Comparison of ENCODE assay signal across 1 cellular context in the genomic region with DNA sequence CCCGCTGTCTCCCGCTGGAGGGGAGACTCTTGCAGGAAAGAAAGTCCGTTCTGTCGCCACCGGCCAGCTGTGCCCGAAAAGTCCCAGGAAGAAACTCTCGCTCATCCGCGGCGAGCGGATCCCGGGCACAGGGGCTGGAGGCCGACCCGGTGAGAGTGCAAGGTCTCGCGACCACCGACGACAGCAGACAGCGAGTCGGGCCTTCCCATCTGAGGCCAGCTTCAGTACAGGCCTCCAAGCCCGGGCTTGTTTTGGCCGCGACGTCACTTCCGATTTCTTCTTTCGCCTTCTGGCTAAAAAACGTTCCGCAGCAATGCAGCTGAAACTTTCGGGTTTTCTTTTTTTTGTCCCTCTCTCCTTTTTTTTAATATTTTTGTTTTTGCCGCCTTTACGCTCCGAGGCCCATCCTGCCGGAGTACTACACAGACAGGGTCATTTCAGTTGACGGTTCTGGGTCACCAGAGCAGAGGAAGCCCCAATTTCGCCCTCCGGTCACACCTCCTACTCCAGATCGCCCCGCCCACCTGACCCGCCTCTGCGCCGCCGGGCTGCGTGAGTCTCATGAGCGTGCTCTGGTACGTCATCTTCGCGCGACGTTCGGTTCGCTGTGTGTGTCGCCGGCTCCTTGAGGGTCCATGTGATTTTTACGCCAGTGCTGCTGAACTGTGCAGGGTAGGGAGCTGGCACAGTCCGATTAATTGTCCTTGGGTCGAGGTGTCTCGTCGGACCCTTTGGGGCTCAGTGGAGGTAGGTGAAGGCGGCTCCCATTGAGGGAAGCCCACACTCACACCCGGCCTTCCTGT.
TF ChIP-seq lines count a peak whose summit lies in the region.

A gene with protein sequence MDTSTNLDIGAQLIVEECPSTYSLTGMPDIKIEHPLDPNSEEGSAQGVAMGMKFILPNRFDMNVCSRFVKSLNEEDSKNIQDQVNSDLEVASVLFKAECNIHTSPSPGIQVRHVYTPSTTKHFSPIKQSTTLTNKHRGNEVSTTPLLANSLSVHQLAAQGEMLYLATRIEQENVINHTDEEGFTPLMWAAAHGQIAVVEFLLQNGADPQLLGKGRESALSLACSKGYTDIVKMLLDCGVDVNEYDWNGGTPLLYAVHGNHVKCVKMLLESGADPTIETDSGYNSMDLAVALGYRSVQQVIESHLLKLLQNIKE (minus strand): TSS at position 474 of the 803 bp plus-strand sequence. CDS start 2,758 bp downstream, outside the sequence.
A gene with protein sequence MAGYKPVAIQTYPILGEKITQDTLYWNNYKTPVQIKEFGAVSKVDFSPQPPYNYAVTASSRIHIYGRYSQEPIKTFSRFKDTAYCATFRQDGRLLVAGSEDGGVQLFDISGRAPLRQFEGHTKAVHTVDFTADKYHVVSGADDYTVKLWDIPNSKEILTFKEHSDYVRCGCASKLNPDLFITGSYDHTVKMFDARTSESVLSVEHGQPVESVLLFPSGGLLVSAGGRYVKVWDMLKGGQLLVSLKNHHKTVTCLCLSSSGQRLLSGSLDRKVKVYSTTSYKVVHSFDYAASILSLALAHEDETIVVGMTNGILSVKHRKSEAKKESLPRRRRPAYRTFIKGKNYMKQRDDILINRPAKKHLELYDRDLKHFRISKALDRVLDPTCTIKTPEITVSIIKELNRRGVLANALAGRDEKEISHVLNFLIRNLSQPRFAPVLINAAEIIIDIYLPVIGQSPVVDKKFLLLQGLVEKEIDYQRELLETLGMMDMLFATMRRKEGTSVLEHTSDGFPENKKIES (plus strand): TSS at position 578 of the 803 bp plus-strand sequence. CDS start 1,602 bp downstream, outside the sequence.

TF ChIP-seq in HEK293, 187 proteins besides CTCF, POLR2A, EP300 and RAD21 (continued from another document and continues in another):
- TF ChIP-seq, protein P1, sequence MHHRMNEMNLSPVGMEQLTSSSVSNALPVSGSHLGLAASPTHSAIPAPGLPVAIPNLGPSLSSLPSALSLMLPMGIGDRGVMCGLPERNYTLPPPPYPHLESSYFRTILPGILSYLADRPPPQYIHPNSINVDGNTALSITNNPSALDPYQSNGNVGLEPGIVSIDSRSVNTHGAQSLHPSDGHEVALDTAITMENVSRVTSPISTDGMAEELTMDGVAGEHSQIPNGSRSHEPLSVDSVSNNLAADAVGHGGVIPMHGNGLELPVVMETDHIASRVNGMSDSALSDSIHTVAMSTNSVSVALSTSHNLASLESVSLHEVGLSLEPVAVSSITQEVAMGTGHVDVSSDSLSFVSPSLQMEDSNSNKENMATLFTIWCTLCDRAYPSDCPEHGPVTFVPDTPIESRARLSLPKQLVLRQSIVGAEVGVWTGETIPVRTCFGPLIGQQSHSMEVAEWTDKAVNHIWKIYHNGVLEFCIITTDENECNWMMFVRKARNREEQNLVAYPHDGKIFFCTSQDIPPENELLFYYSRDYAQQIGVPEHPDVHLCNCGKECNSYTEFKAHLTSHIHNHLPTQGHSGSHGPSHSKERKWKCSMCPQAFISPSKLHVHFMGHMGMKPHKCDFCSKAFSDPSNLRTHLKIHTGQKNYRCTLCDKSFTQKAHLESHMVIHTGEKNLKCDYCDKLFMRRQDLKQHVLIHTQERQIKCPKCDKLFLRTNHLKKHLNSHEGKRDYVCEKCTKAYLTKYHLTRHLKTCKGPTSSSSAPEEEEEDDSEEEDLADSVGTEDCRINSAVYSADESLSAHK (tag by site-specific recombination; IDR thresholded peaks at IDR 0.05), result no peak
- TF ChIP-seq ZNF561 (tag by site-specific recombination; IDR thresholded peaks at IDR 0.05; ENCODE audit: borderline replicate concordance), result peak; percentile 64; the same call in 1 of the 2 replicates
- TF ChIP-seq ZNF214 (tag by site-specific recombination; IDR thresholded peaks at IDR 0.05; ENCODE audit: borderline replicate concordance), result no peak
- TF ChIP-seq ZNF423 (tag by site-specific recombination; IDR thresholded peaks at IDR 0.05), result no peak
- TF ChIP-seq TRIM28 (IDR thresholded peaks at IDR 0.05; ENCODE audit: borderline replicate concordance, low read length), result no peak
- no peak for TF ChIP-seq ZNF670 (tag by site-specific recombination; IDR thresholded peaks at IDR 0.05; ENCODE audit: low read depth)
- TF ChIP-seq ZNF426 (tag by site-specific recombination; IDR thresholded peaks at IDR 0.05), result no peak
- no peak for TF ChIP-seq ZNF701 (tag by site-specific recombination; IDR thresholded peaks at IDR 0.05)
- peak; percentile 82 for TF ChIP-seq KLF16 (tag by site-specific recombination; IDR thresholded peaks at IDR 0.05)
- no peak for TF ChIP-seq ZNF354C (tag by site-specific recombination; IDR thresholded peaks at IDR 0.05; ENCODE audit: borderline replicate concordance, low read depth)
- TF ChIP-seq ZNF175 (tag by site-specific recombination; IDR thresholded peaks at IDR 0.05), result no peak
- TF ChIP-seq, protein P2, sequence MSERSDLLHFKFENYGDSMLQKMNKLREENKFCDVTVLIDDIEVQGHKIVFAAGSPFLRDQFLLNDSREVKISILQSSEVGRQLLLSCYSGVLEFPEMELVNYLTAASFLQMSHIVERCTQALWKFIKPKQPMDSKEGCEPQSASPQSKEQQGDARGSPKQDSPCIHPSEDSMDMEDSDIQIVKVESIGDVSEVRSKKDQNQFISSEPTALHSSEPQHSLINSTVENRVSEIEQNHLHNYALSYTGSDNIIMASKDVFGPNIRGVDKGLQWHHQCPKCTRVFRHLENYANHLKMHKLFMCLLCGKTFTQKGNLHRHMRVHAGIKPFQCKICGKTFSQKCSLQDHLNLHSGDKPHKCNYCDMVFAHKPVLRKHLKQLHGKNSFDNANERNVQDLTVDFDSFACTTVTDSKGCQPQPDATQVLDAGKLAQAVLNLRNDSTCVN (tag by site-specific recombination; optimal IDR thresholded peaks at IDR 0.05), result peak; percentile 51
- TF ChIP-seq, protein P3, sequence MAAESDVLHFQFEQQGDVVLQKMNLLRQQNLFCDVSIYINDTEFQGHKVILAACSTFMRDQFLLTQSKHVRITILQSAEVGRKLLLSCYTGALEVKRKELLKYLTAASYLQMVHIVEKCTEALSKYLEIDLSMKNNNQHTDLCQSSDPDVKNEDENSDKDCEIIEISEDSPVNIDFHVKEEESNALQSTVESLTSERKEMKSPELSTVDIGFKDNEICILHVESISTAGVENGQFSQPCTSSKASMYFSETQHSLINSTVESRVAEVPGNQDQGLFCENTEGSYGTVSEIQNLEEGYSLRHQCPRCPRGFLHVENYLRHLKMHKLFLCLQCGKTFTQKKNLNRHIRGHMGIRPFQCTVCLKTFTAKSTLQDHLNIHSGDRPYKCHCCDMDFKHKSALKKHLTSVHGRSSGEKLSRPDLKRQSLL (tag by site-specific recombination; IDR thresholded peaks at IDR 0.05), result no peak; the same call in 1 of the 2 replicates
- TF ChIP-seq KLF10 (tag by site-specific recombination; IDR thresholded peaks at IDR 0.05), result peak; percentile 93
- TF ChIP-seq ZNF140 (tag by site-specific recombination; IDR thresholded peaks at IDR 0.05), result no peak
- no peak for TF ChIP-seq SALL2 (tag by site-specific recombination; IDR thresholded peaks at IDR 0.05; ENCODE audit: borderline replicate concordance)
- TF ChIP-seq, protein P4, sequence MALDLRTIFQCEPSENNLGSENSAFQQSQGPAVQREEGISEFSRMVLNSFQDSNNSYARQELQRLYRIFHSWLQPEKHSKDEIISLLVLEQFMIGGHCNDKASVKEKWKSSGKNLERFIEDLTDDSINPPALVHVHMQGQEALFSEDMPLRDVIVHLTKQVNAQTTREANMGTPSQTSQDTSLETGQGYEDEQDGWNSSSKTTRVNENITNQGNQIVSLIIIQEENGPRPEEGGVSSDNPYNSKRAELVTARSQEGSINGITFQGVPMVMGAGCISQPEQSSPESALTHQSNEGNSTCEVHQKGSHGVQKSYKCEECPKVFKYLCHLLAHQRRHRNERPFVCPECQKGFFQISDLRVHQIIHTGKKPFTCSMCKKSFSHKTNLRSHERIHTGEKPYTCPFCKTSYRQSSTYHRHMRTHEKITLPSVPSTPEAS (tag by site-specific recombination; IDR thresholded peaks at IDR 0.05), result no peak; the same call in 1 of the 2 replicates
- TF ChIP-seq ZNF629 (tag by site-specific recombination; IDR thresholded peaks at IDR 0.05), result peak; percentile 85
- TF ChIP-seq ZNF843 (tag by site-specific recombination; IDR thresholded peaks at IDR 0.05), result 0 out of 2 replicates have a peak, but pooled peaks have one; percentile 40
- TF ChIP-seq ZNF654 (tag by site-specific recombination; IDR thresholded peaks at IDR 0.05; ENCODE audit: low read depth), result no peak
- peak; percentile 92 for TF ChIP-seq SP2 (tag by site-specific recombination; IDR thresholded peaks at IDR 0.05)
- TF ChIP-seq, protein P5, sequence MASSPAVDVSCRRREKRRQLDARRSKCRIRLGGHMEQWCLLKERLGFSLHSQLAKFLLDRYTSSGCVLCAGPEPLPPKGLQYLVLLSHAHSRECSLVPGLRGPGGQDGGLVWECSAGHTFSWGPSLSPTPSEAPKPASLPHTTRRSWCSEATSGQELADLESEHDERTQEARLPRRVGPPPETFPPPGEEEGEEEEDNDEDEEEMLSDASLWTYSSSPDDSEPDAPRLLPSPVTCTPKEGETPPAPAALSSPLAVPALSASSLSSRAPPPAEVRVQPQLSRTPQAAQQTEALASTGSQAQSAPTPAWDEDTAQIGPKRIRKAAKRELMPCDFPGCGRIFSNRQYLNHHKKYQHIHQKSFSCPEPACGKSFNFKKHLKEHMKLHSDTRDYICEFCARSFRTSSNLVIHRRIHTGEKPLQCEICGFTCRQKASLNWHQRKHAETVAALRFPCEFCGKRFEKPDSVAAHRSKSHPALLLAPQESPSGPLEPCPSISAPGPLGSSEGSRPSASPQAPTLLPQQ (tag by site-specific recombination; IDR thresholded peaks at IDR 0.05), result 0 out of 2 replicates have a peak, but pooled peaks have one; percentile 46
- TF ChIP-seq, protein P6, sequence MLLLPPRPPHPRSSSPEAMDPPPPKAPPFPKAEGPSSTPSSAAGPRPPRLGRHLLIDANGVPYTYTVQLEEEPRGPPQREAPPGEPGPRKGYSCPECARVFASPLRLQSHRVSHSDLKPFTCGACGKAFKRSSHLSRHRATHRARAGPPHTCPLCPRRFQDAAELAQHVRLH (tag by site-specific recombination; IDR thresholded peaks at IDR 0.05), result no peak
- TF ChIP-seq ZNF555 (tag by site-specific recombination; conservative IDR thresholded peaks at IDR 0.05), result no peak
- peak; percentile 53; the same call in 1 of the 2 replicates for TF ChIP-seq GLIS2 (tag by site-specific recombination; IDR thresholded peaks at IDR 0.05)
- TF ChIP-seq ZNF146 (tag by site-specific recombination; IDR thresholded peaks at IDR 0.05), result peak; percentile 84
- TF ChIP-seq YY2 (tag by site-specific recombination; IDR thresholded peaks at IDR 0.05), result no peak
- no peak for TF ChIP-seq ZNF404 (tag by site-specific recombination; IDR thresholded peaks at IDR 0.05)
- TF ChIP-seq, protein P7, sequence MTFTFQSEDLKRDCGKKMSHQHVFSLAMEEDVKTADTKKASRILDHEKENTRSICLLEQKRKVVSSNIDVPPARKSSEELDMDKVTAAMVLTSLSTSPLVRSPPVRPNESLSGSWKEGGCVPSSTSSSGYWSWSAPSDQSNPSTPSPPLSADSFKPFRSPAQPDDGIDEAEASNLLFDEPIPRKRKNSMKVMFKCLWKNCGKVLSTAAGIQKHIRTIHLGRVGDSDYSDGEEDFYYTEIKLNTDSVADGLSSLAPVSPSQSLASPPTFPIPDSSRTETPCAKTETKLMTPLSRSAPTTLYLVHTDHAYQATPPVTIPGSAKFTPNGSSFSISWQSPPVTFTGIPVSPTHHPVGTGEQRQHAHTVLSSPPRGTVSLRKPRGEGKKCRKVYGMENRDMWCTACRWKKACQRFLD (tag by site-specific recombination; IDR thresholded peaks at IDR 0.05), result peak; percentile 96
- TF ChIP-seq, protein P8, sequence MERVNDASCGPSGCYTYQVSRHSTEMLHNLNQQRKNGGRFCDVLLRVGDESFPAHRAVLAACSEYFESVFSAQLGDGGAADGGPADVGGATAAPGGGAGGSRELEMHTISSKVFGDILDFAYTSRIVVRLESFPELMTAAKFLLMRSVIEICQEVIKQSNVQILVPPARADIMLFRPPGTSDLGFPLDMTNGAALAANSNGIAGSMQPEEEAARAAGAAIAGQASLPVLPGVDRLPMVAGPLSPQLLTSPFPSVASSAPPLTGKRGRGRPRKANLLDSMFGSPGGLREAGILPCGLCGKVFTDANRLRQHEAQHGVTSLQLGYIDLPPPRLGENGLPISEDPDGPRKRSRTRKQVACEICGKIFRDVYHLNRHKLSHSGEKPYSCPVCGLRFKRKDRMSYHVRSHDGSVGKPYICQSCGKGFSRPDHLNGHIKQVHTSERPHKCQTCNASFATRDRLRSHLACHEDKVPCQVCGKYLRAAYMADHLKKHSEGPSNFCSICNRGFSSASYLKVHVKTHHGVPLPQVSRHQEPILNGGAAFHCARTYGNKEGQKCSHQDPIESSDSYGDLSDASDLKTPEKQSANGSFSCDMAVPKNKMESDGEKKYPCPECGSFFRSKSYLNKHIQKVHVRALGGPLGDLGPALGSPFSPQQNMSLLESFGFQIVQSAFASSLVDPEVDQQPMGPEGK (tag by site-specific recombination; IDR thresholded peaks at IDR 0.05), result peak; percentile 62
- TF ChIP-seq ZFHX2 (tag by site-specific recombination; conservative IDR thresholded peaks at IDR 0.05), result peak; percentile 94
- no peak for TF ChIP-seq ZNF302 (tag by site-specific recombination; IDR thresholded peaks at IDR 0.05; ENCODE audit: low read depth)
- TF ChIP-seq ZNF571 (tag by site-specific recombination; IDR thresholded peaks at IDR 0.05), result no peak
- TF ChIP-seq SCRT1 (tag by site-specific recombination; IDR thresholded peaks at IDR 0.05; ENCODE audit: borderline replicate concordance), result peak; percentile 69; the same call in 1 of the 2 replicates
- TF ChIP-seq MZF1 (tag by site-specific recombination; IDR thresholded peaks at IDR 0.05; ENCODE audit: borderline replicate concordance), result 0 out of 2 replicates have a peak, but pooled peaks have one; percentile 11
- TF ChIP-seq, protein P9, sequence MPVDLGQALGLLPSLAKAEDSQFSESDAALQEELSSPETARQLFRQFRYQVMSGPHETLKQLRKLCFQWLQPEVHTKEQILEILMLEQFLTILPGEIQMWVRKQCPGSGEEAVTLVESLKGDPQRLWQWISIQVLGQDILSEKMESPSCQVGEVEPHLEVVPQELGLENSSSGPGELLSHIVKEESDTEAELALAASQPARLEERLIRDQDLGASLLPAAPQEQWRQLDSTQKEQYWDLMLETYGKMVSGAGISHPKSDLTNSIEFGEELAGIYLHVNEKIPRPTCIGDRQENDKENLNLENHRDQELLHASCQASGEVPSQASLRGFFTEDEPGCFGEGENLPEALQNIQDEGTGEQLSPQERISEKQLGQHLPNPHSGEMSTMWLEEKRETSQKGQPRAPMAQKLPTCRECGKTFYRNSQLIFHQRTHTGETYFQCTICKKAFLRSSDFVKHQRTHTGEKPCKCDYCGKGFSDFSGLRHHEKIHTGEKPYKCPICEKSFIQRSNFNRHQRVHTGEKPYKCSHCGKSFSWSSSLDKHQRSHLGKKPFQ (tag by site-specific recombination; IDR thresholded peaks at IDR 0.05), result no peak
- TF ChIP-seq, protein P10, sequence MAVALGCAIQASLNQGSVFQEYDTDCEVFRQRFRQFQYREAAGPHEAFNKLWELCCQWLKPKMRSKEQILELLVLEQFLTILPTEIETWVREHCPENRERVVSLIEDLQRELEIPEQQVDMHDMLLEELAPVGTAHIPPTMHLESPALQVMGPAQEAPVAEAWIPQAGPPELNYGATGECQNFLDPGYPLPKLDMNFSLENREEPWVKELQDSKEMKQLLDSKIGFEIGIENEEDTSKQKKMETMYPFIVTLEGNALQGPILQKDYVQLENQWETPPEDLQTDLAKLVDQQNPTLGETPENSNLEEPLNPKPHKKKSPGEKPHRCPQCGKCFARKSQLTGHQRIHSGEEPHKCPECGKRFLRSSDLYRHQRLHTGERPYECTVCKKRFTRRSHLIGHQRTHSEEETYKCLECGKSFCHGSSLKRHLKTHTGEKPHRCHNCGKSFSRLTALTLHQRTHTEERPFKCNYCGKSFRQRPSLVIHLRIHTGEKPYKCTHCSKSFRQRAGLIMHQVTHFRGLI (tag by site-specific recombination; IDR thresholded peaks at IDR 0.05), result no peak
- peak; percentile 99 for TF ChIP-seq KLF9 (tag by site-specific recombination; IDR thresholded peaks at IDR 0.05; ENCODE audit: low read depth)
- TF ChIP-seq ZSCAN30 (tag by site-specific recombination; IDR thresholded peaks at IDR 0.05), result 0 out of 2 replicates have a peak, but pooled peaks have one; percentile 58
